In genomic region chr5:143174714-143175398, GRCh38 we compare ENCODE assay signal across 11 cellular contexts.
DNase-seq lines count a peak whose midpoint lies in the region; ATAC-seq lines count a peak whose summit lies in the region.
"Had no signal": no experiment of that assay in that cellular context is flagged by ENCODE, and none has a peak within 500 bp of the region (broad histone marks: within the 10 kb centered on the region; RNA-seq: fewer than 3 reads in every experiment).

No MANE protein-coding gene starts in this region.

- ATAC-seq in HG02678 (IDR thresholded peaks at IDR 0.05; ENCODE audit: unreplicated experiment) = peak; percentile 96
- ATAC-seq in HG03575 (IDR thresholded peaks at IDR 0.05; ENCODE audit: extremely low read depth, insufficient number of reproducible peaks, low FRiP score, unreplicated experiment) = peak; percentile 85

- no peak overlapping the region for H3K4me3 ChIP-seq in skeletal muscle satellite cell (ENCODE audit: low read length)

- peaks cover 36% of the 10 kb centered on the region for H3K4me1 ChIP-seq in skeletal muscle satellite cell (ENCODE audit: control insufficient read depth, insufficient read depth, low read length)

- H3K9ac ChIP-seq in skeletal muscle satellite cell (ENCODE audit: low read depth, low read length) = peak overlapping the region; percentile 17

- H3K36me3 ChIP-seq in skeletal muscle satellite cell (ENCODE audit: insufficient read depth, low read length) = no peaks in the 10 kb centered on the region

- no peaks in the 10 kb centered on the region for H3K9me3 ChIP-seq in skeletal muscle satellite cell (replicated peaks; ENCODE audit: low read length)

- DNase-seq in DMS 273 (lab: John Stamatoyannopoulos, UW; ENCODE audit: unreplicated experiment) (peak; percentile 67), DMS 273 treated with DMSO at 0.1 percent for 48 hours (lab: John Stamatoyannopoulos, UW) (no peak), SW480 (ENCODE audit: low spot score) (no peak), KBM-7 (no peak), NCI-H446 (lab: John Stamatoyannopoulos, UW) (no peak)
- DNase-seq: activated CD4-positive, alpha-beta T cell treated with anti-CD3 and anti-CD28 coated beads for 1 hour; KG1; nephron progenitor cell had no signal

- no peak overlapping the region for H3K4me2 ChIP-seq in skeletal muscle satellite cell (ENCODE audit: low read length)

- H3K27me3 ChIP-seq in skeletal muscle satellite cell (ENCODE audit: control insufficient read depth, insufficient read depth, low read length) = no peaks in the 10 kb centered on the region

- in situ Hi-C loops in KBM-7 (cut with MboI; ENCODE audit: low pct_unique_long_range_greater_than_20kb, low sequenced_read_pairs) = no loop called here
